ENCODE assay signal across 9 cellular contexts in the genomic region with DNA sequence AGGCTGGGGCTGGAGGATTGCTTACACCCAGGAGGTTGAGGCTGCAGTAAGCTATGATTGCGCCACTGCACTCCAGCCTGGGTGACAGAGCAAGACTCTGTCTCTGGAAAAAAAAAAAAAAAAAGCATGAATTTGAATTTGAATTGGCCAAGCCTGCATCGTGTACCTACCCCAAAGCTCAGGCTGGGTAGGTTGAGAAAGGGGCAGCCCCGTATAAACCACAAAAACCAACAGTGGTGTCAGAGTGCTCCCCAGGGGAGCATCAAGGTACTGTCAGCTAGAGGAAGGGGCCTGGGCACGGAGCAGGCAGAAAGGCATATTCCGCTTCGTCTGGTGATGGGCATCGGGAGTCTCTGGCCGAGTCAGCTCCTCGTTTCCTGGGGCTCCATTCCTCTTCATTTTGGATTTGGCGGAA.
A peak's percentile ranks its signal among the peaks of the same experiment; 100 is the strongest.
DNase-seq lines count a peak whose midpoint lies in the region; ATAC-seq lines count a peak whose summit lies in the region.
"Had no signal": no experiment of that assay in that cellular context is flagged by ENCODE, and none has a peak within 500 bp of the region (broad histone marks: within the 10 kb centered on the region; RNA-seq: fewer than 3 reads in every experiment).

No MANE protein-coding gene starts in this region.

- ATAC-seq in GM18511 (IDR thresholded peaks at IDR 0.05; ENCODE audit: unreplicated experiment) (peak; percentile 68), HG03060 (IDR thresholded peaks at IDR 0.05; ENCODE audit: low read depth, unreplicated experiment) (peak; percentile 57), GM21737 (IDR thresholded peaks at IDR 0.05; ENCODE audit: unreplicated experiment) (no peak), HG03378 (IDR thresholded peaks at IDR 0.05; ENCODE audit: unreplicated experiment) (no peak)

- DNase-seq in activated T-cell treated with anti-CD3 and anti-CD28 coated beads for 4 hours = peak; percentile 27
- peak; percentile 35 to 58 for DNase-seq in stimulated activated CD4-positive, alpha-beta T cell treated with anti-CD3 and anti-CD28 coated beads, Interleukin-2, amount 100 ng/mL, for 24 hours
- DNase-seq in HPDE6-E6E7 (ENCODE audit: extremely low spot score) = no peak
- DNase-seq in anterior cingulate cortex (lab: John Stamatoyannopoulos, UW) = no peak
- DNase-seq: NCI-H526 treated with DMSO at 0.1 percent for 48 hours had no signal

Comparison
In these comparisons a context has a peak if more than half of its experiments do, and no peak if none do; other contexts are left out.
1. ATAC-seq: peak in GM18511 (single experiment) and HG03060 (single experiment); none in GM21737 (single experiment) and HG03378 (single experiment).
2. DNase-seq: peak in activated T-cell treated with anti-CD3 and anti-CD28 coated beads for 4 hours (single experiment) and stimulated activated CD4-positive, alpha-beta T cell treated with anti-CD3 and anti-CD28 coated beads, Interleukin-2, amount 100 ng/mL, for 24 hours (2 of 2); none in HPDE6-E6E7 (single experiment) and anterior cingulate cortex (0 of 58).